ENCODE assay signal across 8 cellular contexts in genomic region chr3:57597240-57597972, GRCh38. TPM values are rescaled to one million over a fixed set of nuclear protein-coding genes. Genes with fewer than 3 reads are reported as not detected.
DNase-seq lines count a peak whose midpoint lies in the region; ATAC-seq, FAIRE-seq and TF ChIP-seq lines count a peak whose summit lies in the region.

Gene ARF4 (minus strand): TSS chr3:57597344. CDS start chr3:57597140, 204 bp downstream.

- no peaks in the 10 kb centered on the region for H3K27me3 ChIP-seq in BE2C

- peak within 1 kb of the TSS; percentile 99 for H3K27ac Mint-ChIP-seq in activated CD4-positive, alpha-beta T cell treated with anti-CD3 and anti-CD28 coated beads for 36 hours

- POLR2A ChIA-PET in activated CD4-positive, alpha-beta T cell treated with anti-CD3 and anti-CD28 coated beads for 36 hours (lab: Charles Lee), result interaction anchor here (0.7 to 2.8 kb wide), 5 partner anchors 41 to 161 kb away, joined by 3 to 30 read pairs (median 4); partner anchors contain the start of genes DENND6A, PDE12 and SLMAP

- H3K4me1 Mint-ChIP-seq in activated CD4-positive, alpha-beta T cell treated with anti-CD3 and anti-CD28 coated beads for 36 hours, result peaks cover 29% of the 10 kb centered on the region

- H3K27ac ChIP-seq in kidney (ENCODE audit: low read depth in 2 of 2, low read length in 2 of 2), result peak within 1 kb of the TSS; percentile 99

- peak; percentile 92 for ATAC-seq in HG03442 (IDR thresholded peaks at IDR 0.05; ENCODE audit: unreplicated experiment)
- peak; percentile 94 for ATAC-seq in activated CD4-positive, alpha-beta T cell treated with anti-CD3 and anti-CD28 coated beads for 36 hours

- no peaks in the 10 kb centered on the region for H3K9me3 Mint-ChIP-seq in activated CD4-positive, alpha-beta T cell treated with anti-CD3 and anti-CD28 coated beads for 36 hours (ENCODE audit: low read depth)

- H3K4me3 Mint-ChIP-seq in activated CD4-positive, alpha-beta T cell treated with anti-CD3 and anti-CD28 coated beads for 36 hours, result peak within 1 kb of the TSS; percentile 98

- no peak for TF ChIP-seq CTCF in BE2C (IDR thresholded peaks at IDR 0.05; ENCODE audit: low read depth, low read length)
- peak; percentile 31 for TF ChIP-seq CTCF in choroid plexus epithelial cell (conservative IDR thresholded peaks at IDR 0.05; ENCODE audit: low read depth, low read length)
- TF ChIP-seq CTCF in kidney (IDR thresholded peaks at IDR 0.05; ENCODE audit: borderline replicate concordance, extremely low read depth, insufficient read depth), result peak; percentile 19

- intact Hi-C loops in activated CD4-positive, alpha-beta T cell treated with anti-CD3 and anti-CD28 coated beads for 36 hours (cut with DNase I, micrococcal nuclease), result loop anchor here (1.0 to 10.0 kb wide), 16 partner anchors 40 to 915 kb away; partner anchors contain the start of genes APPL1 (in 2 of the 2), SLMAP (in 2 of the 2), ABHD6 (in 1 of the 2) and ARHGEF3 (in 1 of the 2)
- intact Hi-C loops in kidney (cut with DNase I), result no loop called here

- H3K9me3 ChIP-seq in BE2C (no peaks in the 10 kb centered on the region), kidney (ENCODE audit: control insufficient read depth in 1 of 2, low read length in 2 of 2) (no peaks in the 10 kb centered on the region)

- peak; percentile 79 for FAIRE-seq in kidney (lab: Jason Lieb, UNC)

- H3K36me3 ChIP-seq in BE2C (no peaks in the 10 kb centered on the region), kidney (ENCODE audit: control insufficient read depth in 1 of 2, insufficient read depth in 2 of 2, low read length in 2 of 2) (no peaks in the 10 kb centered on the region)

- H3K36me3 Mint-ChIP-seq in activated CD4-positive, alpha-beta T cell treated with anti-CD3 and anti-CD28 coated beads for 36 hours (ENCODE audit: low read depth), result peaks cover 34% of the 10 kb centered on the region

- H3K4me1 ChIP-seq in BE2C (no peaks in the 10 kb centered on the region), kidney (ENCODE audit: control insufficient read depth in 1 of 2, insufficient read depth in 1 of 2, low read depth in 1 of 2, low read length in 2 of 2) (peaks cover 11 to 15% of the 10 kb centered on the region in 2 donors)

- CTCF ChIA-PET in activated CD4-positive, alpha-beta T cell treated with anti-CD3 and anti-CD28 coated beads for 36 hours (lab: Charles Lee), result interaction anchor here (0.5 to 3.1 kb wide), 7 partner anchors 17 to 1133 kb away, joined by 3 to 10 read pairs (median 3); partner anchors contain the start of genes ARHGEF3, PDE12 and SLMAP

- H3K4me3 ChIP-seq in BE2C (ENCODE audit: low read depth, low read length) (peak within 1 kb of the TSS; percentile 88), choroid plexus epithelial cell (ENCODE audit: low read depth, low read length) (peak within 1 kb of the TSS; percentile 99), kidney (ENCODE audit: low read length in 2 of 2) (peak within 1 kb of the TSS; percentile 97 to 100)

- peak within 1 kb of the TSS; percentile 99 to 100 for H3K9ac ChIP-seq in kidney (ENCODE audit: low read length in 2 of 2)

- no peaks in the 10 kb centered on the region for H3K27me3 Mint-ChIP-seq in activated CD4-positive, alpha-beta T cell treated with anti-CD3 and anti-CD28 coated beads for 36 hours

- peak; percentile 95 for DNase-seq in BE2C
- peak; percentile 92 for DNase-seq in GM19238 (ENCODE audit: insufficient read length, low spot score)
- DNase-seq in NCI-H524 (lab: John Stamatoyannopoulos, UW), result peak; percentile 97 to 99
- DNase-seq in activated CD4-positive, alpha-beta T cell treated with anti-CD3 and anti-CD28 coated beads for 36 hours, result peak; percentile 99
- DNase-seq in choroid plexus epithelial cell (ENCODE audit: low read depth), result peak; percentile 100
- DNase-seq in kidney, result peak; percentile 100
- peak; percentile 98 for DNase-seq in stimulated activated CD4-positive, alpha-beta T cell treated with anti-CD3 and anti-CD28 coated beads, Interleukin-15, amount 100 ng/mL, for 24 hours

RNA-seq across cellular contexts. Expression of gene ARF4, which starts in this region (rescaled TPM):
- 133 TPM for polyA plus RNA-seq in BE2C (2012; ENCODE audit: insufficient read depth, insufficient read length, low read depth)
- 10 to 100 TPM; 49.6 to 50.0 TPM for total RNA-seq in activated CD4-positive, alpha-beta T cell treated with anti-CD3 and anti-CD28 coated beads for 36 hours
- total RNA-seq in kidney, result 123 TPM
- polyA plus RNA-seq in kidney (ENCODE audit: insufficient read depth, low read depth, low replicate concordance), result 131 TPM

Comparison
In these comparisons a context has a peak if more than half of its experiments do, and no peak if none do; other contexts are left out.
1. Peak in every context shown above with its lines: DNase-seq, ATAC-seq, H3K4me3 ChIP-seq and H3K27ac ChIP-seq.